Comparison of ENCODE assay signal across 17 cellular contexts in genomic region chr11:121207485-121208115, GRCh38.
DNase-seq lines count a peak whose midpoint lies in the region; ATAC-seq, FAIRE-seq and TF ChIP-seq lines count a peak whose summit lies in the region.
"Had no signal": no experiment of that assay in that cellular context is flagged by ENCODE, and none has a peak within 500 bp of the region (broad histone marks: within the 10 kb centered on the region; RNA-seq: fewer than 3 reads in every experiment).

No MANE protein-coding gene starts in this region.

- ATAC-seq in GM21576 (IDR thresholded peaks at IDR 0.05; ENCODE audit: unreplicated experiment) (peak; percentile 49), HG03342 (IDR thresholded peaks at IDR 0.05; ENCODE audit: unreplicated experiment) (peak; percentile 48)
- ATAC-seq: heart left ventricle, WTC11 had no signal

- H3K36me3 ChIP-seq in effector memory CD4-positive, alpha-beta T cell (ENCODE audit: control insufficient read depth, insufficient read depth, low read length), result no peaks in the 10 kb centered on the region
- H3K36me3 ChIP-seq in trophoblast cell (ENCODE audit: control insufficient read depth in 1 of 2, insufficient read depth in 2 of 2, low read length in 2 of 2), result no peaks in the 10 kb centered on the region
- H3K36me3 ChIP-seq: cardiac muscle cell, heart left ventricle had no signal

- H3K9me3 ChIP-seq in effector memory CD4-positive, alpha-beta T cell (ENCODE audit: control insufficient read depth, low read length), result no peaks in the 10 kb centered on the region
- H3K9me3 ChIP-seq in trophoblast cell (ENCODE audit: insufficient read depth, low read depth, low read length), result no peaks in the 10 kb centered on the region
- H3K9me3 ChIP-seq: heart left ventricle had no signal

- no peak overlapping the region for H3K9ac ChIP-seq in trophoblast cell (ENCODE audit: low read length)

- no peak overlapping the region for H4K91ac ChIP-seq in trophoblast cell (ENCODE audit: low read depth, low read length)

- H2AFZ ChIP-seq in trophoblast cell (ENCODE audit: insufficient read depth, low read length, poor library complexity), result no peak overlapping the region

- peak; percentile 72 for FAIRE-seq in GM12892 (lab: Jason Lieb, UNC)
- FAIRE-seq: H1 had no signal

- H2BK5ac ChIP-seq in trophoblast cell (ENCODE audit: low read depth, low read length, poor library complexity), result no peak overlapping the region

- H3K14ac ChIP-seq in trophoblast cell (ENCODE audit: low read length), result no peak overlapping the region

- no peak overlapping the region for H2AK5ac ChIP-seq in trophoblast cell (ENCODE audit: low read length)

- DNase-seq in GM12892 (ENCODE audit: insufficient read length) (no peak), fibroblast of the aortic adventitia (ENCODE audit: low read depth) (peak; percentile 6), A172 (ENCODE audit: low spot score) (no peak), epidermal melanocyte (ENCODE audit: insufficient read length, low spot score) (no peak), trophoblast cell (no peak)
- no peak for DNase-seq in effector memory CD4-positive, alpha-beta T cell
- DNase-seq: activated naive CD4-positive, alpha-beta T cell treated with anti-CD3 and anti-CD28 coated beads, Interleukin-2, amount 50 U/mL, for 16 hours; endodermal cell; heart left ventricle; IMR-90; NCI-H1092; NCI-H226 had no signal

- no peaks in the 10 kb centered on the region for H3K79me2 ChIP-seq in trophoblast cell (ENCODE audit: control insufficient read depth, insufficient read depth, low read length, poor library complexity)

- H4K8ac ChIP-seq in trophoblast cell (ENCODE audit: low read depth, low read length), result no peak overlapping the region

- H3K4me2 ChIP-seq in trophoblast cell (ENCODE audit: low read length), result no peak overlapping the region

- H3K4ac ChIP-seq in trophoblast cell (ENCODE audit: low read depth, low read length), result no peak overlapping the region

- no peak overlapping the region for H2BK120ac ChIP-seq in trophoblast cell (ENCODE audit: insufficient read depth, low read length, poor library complexity)

- H3K4me3 ChIP-seq in fibroblast of the aortic adventitia (ENCODE audit: low read depth, low read length) (no peak overlapping the region), trophoblast cell (ENCODE audit: low read depth, low read length) (no peak overlapping the region)
- H3K4me3 ChIP-seq in effector memory CD4-positive, alpha-beta T cell (ENCODE audit: insufficient read depth, low read depth, low read length, poor library complexity, severe bottlenecking), result no peak overlapping the region
- H3K4me3 ChIP-seq: cardiac muscle cell, heart left ventricle had no signal

- no peak for TF ChIP-seq POLR2A in GM12892 (IDR thresholded peaks at IDR 0.05; ENCODE audit: low read depth, low read length)

- H3K4me1 ChIP-seq in effector memory CD4-positive, alpha-beta T cell (ENCODE audit: control insufficient read depth, insufficient read depth, low read length, poor library complexity, severe bottlenecking), result no peaks in the 10 kb centered on the region
- H3K4me1 ChIP-seq in trophoblast cell (ENCODE audit: control insufficient read depth in 1 of 2, insufficient read depth in 2 of 2, low read length in 2 of 2), result no peaks in the 10 kb centered on the region
- H3K4me1 ChIP-seq: heart left ventricle had no signal

- no peak overlapping the region for H3K23ac ChIP-seq in trophoblast cell (ENCODE audit: low read length)

- no peaks in the 10 kb centered on the region for H3K79me1 ChIP-seq in trophoblast cell (ENCODE audit: low read length)

- H3K27me3 ChIP-seq in effector memory CD4-positive, alpha-beta T cell (replicated peaks; ENCODE audit: control insufficient read depth, insufficient read depth, low read length, poor library complexity, severe bottlenecking), result no peaks in the 10 kb centered on the region
- H3K27me3 ChIP-seq in trophoblast cell (ENCODE audit: insufficient read depth, low read length), result no peaks in the 10 kb centered on the region
- H3K27me3 ChIP-seq: cardiac muscle cell had no signal

- no peak overlapping the region for H3K18ac ChIP-seq in trophoblast cell (ENCODE audit: low read length)

- TF ChIP-seq CTCF in fibroblast of the aortic adventitia (IDR thresholded peaks at IDR 0.05; ENCODE audit: insufficient read depth, low read length), result no peak

- no peak overlapping the region for H4K12ac ChIP-seq in trophoblast cell (ENCODE audit: low read depth, low read length)

- no peak overlapping the region for H3K27ac ChIP-seq in effector memory CD4-positive, alpha-beta T cell (ENCODE audit: insufficient read depth, low read length, poor library complexity, severe bottlenecking)
- H3K27ac ChIP-seq in trophoblast cell (ENCODE audit: low read depth, low read length), result no peak overlapping the region
- H3K27ac ChIP-seq: cardiac muscle cell, heart left ventricle had no signal

- no peak overlapping the region for H2BK12ac ChIP-seq in trophoblast cell (ENCODE audit: low read length)
